Comparison of ENCODE assay signal across 20 cellular contexts in genomic region chr2:49839818-49840217, GRCh38.
DNase-seq lines count a peak whose midpoint lies in the region; TF ChIP-seq lines count a peak whose summit lies in the region.
"Had no signal": no experiment of that assay in that cellular context is flagged by ENCODE, and none has a peak within 500 bp of the region (broad histone marks: within the 10 kb centered on the region; RNA-seq: fewer than 3 reads in every experiment).

No MANE protein-coding gene starts in this region.

- H3K4me1 Mint-ChIP-seq in MCF 10A (ENCODE audit: insufficient read depth, unreplicated experiment) (no peaks in the 10 kb centered on the region), endodermal cell (peaks cover 44% of the 10 kb centered on the region)
- H3K4me1 Mint-ChIP-seq: CD14-positive monocyte; CD8-positive, alpha-beta memory T cell had no signal

- H4K20me1 ChIP-seq in smooth muscle cell (ENCODE audit: low read depth), result no peaks in the 10 kb centered on the region
- H4K20me1 ChIP-seq: BLaER1 treated with 17β-estradiol and CSF1 and Interleukin-3, amounts not matched to agents 10 nM and 100 nM had no signal

- CTCF ChIA-PET in MCF 10A (lab: Yijun Ruan, JAX), result interaction anchor here (0.6 to 0.8 kb wide), 2 partner anchors 94 to 223 kb away, joined by 3 read pairs; no protein-coding TSS in a partner anchor

- H3K4me3 Mint-ChIP-seq in MCF 10A (ENCODE audit: unreplicated experiment), result no peak overlapping the region
- H3K4me3 Mint-ChIP-seq in endodermal cell, result no peak overlapping the region
- H3K4me3 Mint-ChIP-seq: CD14-positive monocyte; CD4-positive, alpha-beta T cell; CD8-positive, alpha-beta memory T cell; GM23338; H9 had no signal

- no peak overlapping the region for H2AFZ ChIP-seq in smooth muscle cell (ENCODE audit: low read depth)
- H2AFZ ChIP-seq: GM23338 had no signal

- H3K9ac ChIP-seq in smooth muscle cell (ENCODE audit: low read depth), result no peak overlapping the region
- no peak overlapping the region for H3K9ac ChIP-seq in endodermal cell (ENCODE audit: extremely low read depth, low read length, poor library complexity, severe bottlenecking)
- H3K9ac ChIP-seq: BLaER1 treated with 17β-estradiol and CSF1 and Interleukin-3, amounts not matched to agents 10 nM and 100 nM had no signal

- H3K4me2 ChIP-seq in smooth muscle cell, result no peak overlapping the region
- H3K4me2 ChIP-seq: BLaER1 treated with 17β-estradiol and CSF1 and Interleukin-3, amounts not matched to agents 10 nM and 100 nM; GM23338 had no signal

- H3K36me3 ChIP-seq in breast epithelium (no peaks in the 10 kb centered on the region), smooth muscle cell (ENCODE audit: low read depth) (no peaks in the 10 kb centered on the region), endodermal cell (ENCODE audit: control insufficient read depth, insufficient read depth, low read length) (no peaks in the 10 kb centered on the region)
- H3K36me3 ChIP-seq: BE2C; BLaER1 treated with 17β-estradiol and CSF1 and Interleukin-3, amounts not matched to agents 10 nM and 100 nM had no signal

- H3K27ac Mint-ChIP-seq in MCF 10A (ENCODE audit: low read depth, unreplicated experiment) (no peak overlapping the region), endodermal cell (no peak overlapping the region)
- H3K27ac Mint-ChIP-seq: CD14-positive monocyte; CD4-positive, alpha-beta T cell; CD8-positive, alpha-beta memory T cell; GM23338; H9 had no signal

- TF ChIP-seq CTCF in breast epithelium (IDR thresholded peaks at IDR 0.05) (no peak), MCF 10A (IDR thresholded peaks at IDR 0.05; ENCODE audit: unreplicated experiment) (no peak), smooth muscle cell (IDR thresholded peaks at IDR 0.05; ENCODE audit: borderline replicate concordance, insufficient read depth, poor library complexity, severe bottlenecking) (no peak), endodermal cell (conservative IDR thresholded peaks at IDR 0.05) (no peak)

- peaks cover 77% of the 10 kb centered on the region for H3K27me3 Mint-ChIP-seq in MCF 10A (ENCODE audit: insufficient read depth, unreplicated experiment)
- H3K27me3 Mint-ChIP-seq in endodermal cell (ENCODE audit: insufficient read depth), result peaks cover 30% of the 10 kb centered on the region
- H3K27me3 Mint-ChIP-seq: CD4-positive, alpha-beta T cell; CD8-positive, alpha-beta memory T cell had no signal

- intact Hi-C loops in breast epithelium (cut with DNase I; ENCODE audit: low total_unique reads) (no loop called here), MCF 10A (cut with micrococcal nuclease) (no loop called here)

- H3F3A ChIP-seq in smooth muscle cell (ENCODE audit: low read depth), result no peaks in the 10 kb centered on the region

- no peak for TF ChIP-seq POLR2A in breast epithelium (IDR thresholded peaks at IDR 0.05)

- H3K27me3 ChIP-seq in breast epithelium (no peaks in the 10 kb centered on the region), layer of hippocampus (ENCODE audit: control insufficient read depth, insufficient read depth, low read length) (no peaks in the 10 kb centered on the region), smooth muscle cell (ENCODE audit: low read depth) (peaks cover 4% of the 10 kb centered on the region), endodermal cell (ENCODE audit: control insufficient read depth, insufficient read depth, low read length, poor library complexity, severe bottlenecking) (no peaks in the 10 kb centered on the region)
- H3K27me3 ChIP-seq: BE2C; BLaER1 treated with 17β-estradiol and CSF1 and Interleukin-3, amounts not matched to agents 10 nM and 100 nM had no signal

- BruUV-seq in MCF 10A (replicated peaks; lab: Mats Ljungman, UMichigan), result no TSS peak

- H3K27ac ChIP-seq in breast epithelium (peak overlapping the region; percentile 75 to 89), layer of hippocampus (ENCODE audit: low read depth, low read length) (peak overlapping the region; percentile 0), smooth muscle cell (ENCODE audit: low read depth) (peak overlapping the region; percentile 69), endodermal cell (ENCODE audit: low read depth, low read length) (no peak overlapping the region)
- H3K27ac ChIP-seq: 22Rv1; BLaER1 treated with 17β-estradiol and CSF1 and Interleukin-3, amounts not matched to agents 10 nM and 100 nM had no signal

- no peaks in the 10 kb centered on the region for H3K36me3 Mint-ChIP-seq in MCF 10A (ENCODE audit: insufficient read depth, unreplicated experiment)
- no peaks in the 10 kb centered on the region for H3K36me3 Mint-ChIP-seq in endodermal cell (ENCODE audit: low read depth)
- H3K36me3 Mint-ChIP-seq: CD14-positive monocyte; CD8-positive, alpha-beta memory T cell had no signal

- H3K79me2 ChIP-seq in smooth muscle cell (ENCODE audit: low read depth), result no peaks in the 10 kb centered on the region

- H3K9me3 ChIP-seq in breast epithelium (peaks cover 7 to 9% of the 10 kb centered on the region in 2 donors), smooth muscle cell (replicated peaks; ENCODE audit: low read depth) (no peaks in the 10 kb centered on the region), endodermal cell (ENCODE audit: control insufficient read depth, low read length) (peaks cover 21% of the 10 kb centered on the region)
- H3K9me3 ChIP-seq: BE2C had no signal

- H3K9me3 Mint-ChIP-seq in MCF 10A (ENCODE audit: unreplicated experiment) (no peaks in the 10 kb centered on the region), endodermal cell (peaks cover 17% of the 10 kb centered on the region)

- no peak for DNase-seq in breast epithelium (ENCODE audit: low spot score in 2 of 2)
- no peak for DNase-seq in MCF 10A (ENCODE audit: unreplicated experiment)
- no peak for DNase-seq in smooth muscle cell (lab: John Stamatoyannopoulos, UW; ENCODE audit: unreplicated experiment)
- DNase-seq in endodermal cell, result no peak
- no peak for DNase-seq in nucleus accumbens (lab: John Stamatoyannopoulos, UW)
- DNase-seq: AML-193; BE2C; CD4-positive, alpha-beta T cell; CD8-positive, alpha-beta memory T cell; DMS 273 treated with DMSO at 0.1 percent for 48 hours; DMS79; EL; GDM1; H9 had no signal

- no peaks in the 10 kb centered on the region for H3K4me1 ChIP-seq in breast epithelium
- H3K4me1 ChIP-seq in smooth muscle cell (ENCODE audit: low read depth), result peaks cover 4% of the 10 kb centered on the region
- peaks cover 5% of the 10 kb centered on the region for H3K4me1 ChIP-seq in endodermal cell (ENCODE audit: control insufficient read depth, insufficient read depth, low read length)
- H3K4me1 ChIP-seq: BE2C had no signal

- 34% methylated on average over 5 of the region's 5 CpGs for WGBS in smooth muscle cell (ENCODE audit: low lambda C conversion rate)
- 90 to 91% methylated on average over 5 of the region's 5 CpGs for WGBS in endodermal cell (ENCODE audit: insufficient coverage in 1 of 2, insufficient read length in 1 of 2), 2 experiments

- H3K4me3 ChIP-seq in breast epithelium (no peak overlapping the region), smooth muscle cell (no peak overlapping the region), endodermal cell (ENCODE audit: low read length) (no peak overlapping the region)
- H3K4me3 ChIP-seq: BLaER1 treated with 17β-estradiol and CSF1 and Interleukin-3, amounts not matched to agents 10 nM and 100 nM; GM12878; GM23338 had no signal

- POLR2A ChIA-PET in MCF 10A (lab: Yijun Ruan, JAX), result no interaction called here
